In the genomic region with DNA sequence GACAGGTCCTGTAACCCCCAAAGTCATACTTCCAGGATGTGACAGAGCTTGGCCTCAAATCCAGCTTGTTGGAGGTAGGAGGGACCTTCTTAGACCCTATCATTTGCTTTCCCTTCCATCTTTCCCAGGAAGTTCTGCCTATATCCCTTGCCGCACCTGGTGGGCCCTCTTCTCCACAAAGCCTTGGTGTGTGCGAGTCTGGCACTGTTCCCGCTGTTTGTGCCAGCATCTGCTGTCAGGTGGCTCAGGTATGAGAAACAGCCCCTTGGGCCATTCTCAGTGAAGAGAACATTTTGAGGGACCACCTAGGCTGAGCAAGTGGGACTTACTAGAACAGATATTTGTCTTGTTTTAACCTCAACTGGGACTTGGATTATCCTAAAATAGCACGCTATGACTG, we compare ENCODE assay signal across 1 cellular context.
TF ChIP-seq lines count a peak whose summit lies in the region.

No MANE protein-coding gene starts in this region.

TF ChIP-seq in WTC11, 78 proteins besides CTCF, POLR2A, EP300 and RAD21 (continued from another document):
- no peak for TF ChIP-seq NR2C2 (CRISPR knock-in tag; IDR thresholded peaks at IDR 0.05)
- TF ChIP-seq CREM (CRISPR knock-in tag; IDR thresholded peaks at IDR 0.05): no peak
- TF ChIP-seq, protein P1, sequence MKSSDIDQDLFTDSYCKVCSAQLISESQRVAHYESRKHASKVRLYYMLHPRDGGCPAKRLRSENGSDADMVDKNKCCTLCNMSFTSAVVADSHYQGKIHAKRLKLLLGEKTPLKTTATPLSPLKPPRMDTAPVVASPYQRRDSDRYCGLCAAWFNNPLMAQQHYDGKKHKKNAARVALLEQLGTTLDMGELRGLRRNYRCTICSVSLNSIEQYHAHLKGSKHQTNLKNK (CRISPR knock-in tag; IDR thresholded peaks at IDR 0.05): no peak
- no peak for TF ChIP-seq PRRX2 (CRISPR knock-in tag; IDR thresholded peaks at IDR 0.05)
- TF ChIP-seq KAT7 (CRISPR knock-in tag; IDR thresholded peaks at IDR 0.05; ENCODE audit: borderline replicate concordance): no peak
- no peak for TF ChIP-seq NFE2L1 (CRISPR knock-in tag; IDR thresholded peaks at IDR 0.05)
- no peak for TF ChIP-seq ZNF396 (CRISPR knock-in tag; IDR thresholded peaks at IDR 0.05; ENCODE audit: borderline replicate concordance)
- no peak for TF ChIP-seq GRHL2 (CRISPR knock-in tag; IDR thresholded peaks at IDR 0.05; ENCODE audit: insufficient replicate concordance, severe bottlenecking)
- no peak for TF ChIP-seq GABPB1 (CRISPR knock-in tag; IDR thresholded peaks at IDR 0.05)
- TF ChIP-seq, protein P2, sequence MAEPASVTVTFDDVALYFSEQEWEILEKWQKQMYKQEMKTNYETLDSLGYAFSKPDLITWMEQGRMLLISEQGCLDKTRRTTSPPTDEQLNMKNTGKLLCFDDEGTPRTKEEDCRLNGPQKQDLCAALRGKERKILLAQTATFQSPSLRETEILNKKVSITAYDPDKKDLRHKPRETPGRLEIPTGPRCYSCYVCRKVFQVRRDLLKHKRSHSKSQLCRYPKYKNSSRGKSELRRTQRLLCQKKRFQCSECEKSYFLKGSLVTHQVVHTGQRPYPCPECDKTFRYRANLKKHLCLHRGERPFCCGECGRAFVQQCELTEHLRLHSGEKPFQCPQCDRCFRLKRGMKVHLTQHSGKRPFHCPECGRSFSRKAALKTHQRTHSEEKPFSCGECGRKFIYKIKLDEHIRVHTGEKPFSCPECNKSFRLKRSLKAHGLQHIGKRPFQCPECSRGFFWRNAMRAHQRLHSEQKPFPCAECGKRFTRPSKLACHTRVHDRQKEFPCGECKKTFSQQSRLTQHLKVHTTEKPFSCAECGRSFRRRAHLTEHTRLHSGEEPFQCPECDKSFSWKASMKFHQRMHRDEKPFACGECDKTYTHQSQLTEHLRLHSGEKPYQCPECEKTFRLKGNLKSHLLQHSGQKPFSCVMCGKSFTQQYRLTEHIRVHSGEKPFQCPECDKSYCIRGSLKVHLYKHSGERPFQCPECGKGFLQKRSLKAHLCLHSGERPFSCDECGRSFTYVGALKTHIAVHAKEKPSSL (CRISPR knock-in tag; conservative IDR thresholded peaks at IDR 0.05): no peak
- TF ChIP-seq CREB1 (CRISPR knock-in tag; IDR thresholded peaks at IDR 0.05): no peak
- TF ChIP-seq CBFB (CRISPR knock-in tag; IDR thresholded peaks at IDR 0.05; ENCODE audit: low read depth): no peak
- TF ChIP-seq FOXJ3 (CRISPR knock-in tag; IDR thresholded peaks at IDR 0.05; ENCODE audit: borderline replicate concordance): no peak
- TF ChIP-seq ZNF138 (CRISPR knock-in tag; conservative IDR thresholded peaks at IDR 0.05): no peak
- TF ChIP-seq, protein P3, sequence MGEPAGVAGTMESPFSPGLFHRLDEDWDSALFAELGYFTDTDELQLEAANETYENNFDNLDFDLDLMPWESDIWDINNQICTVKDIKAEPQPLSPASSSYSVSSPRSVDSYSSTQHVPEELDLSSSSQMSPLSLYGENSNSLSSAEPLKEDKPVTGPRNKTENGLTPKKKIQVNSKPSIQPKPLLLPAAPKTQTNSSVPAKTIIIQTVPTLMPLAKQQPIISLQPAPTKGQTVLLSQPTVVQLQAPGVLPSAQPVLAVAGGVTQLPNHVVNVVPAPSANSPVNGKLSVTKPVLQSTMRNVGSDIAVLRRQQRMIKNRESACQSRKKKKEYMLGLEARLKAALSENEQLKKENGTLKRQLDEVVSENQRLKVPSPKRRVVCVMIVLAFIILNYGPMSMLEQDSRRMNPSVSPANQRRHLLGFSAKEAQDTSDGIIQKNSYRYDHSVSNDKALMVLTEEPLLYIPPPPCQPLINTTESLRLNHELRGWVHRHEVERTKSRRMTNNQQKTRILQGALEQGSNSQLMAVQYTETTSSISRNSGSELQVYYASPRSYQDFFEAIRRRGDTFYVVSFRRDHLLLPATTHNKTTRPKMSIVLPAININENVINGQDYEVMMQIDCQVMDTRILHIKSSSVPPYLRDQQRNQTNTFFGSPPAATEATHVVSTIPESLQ (CRISPR knock-in tag; IDR thresholded peaks at IDR 0.05): no peak
- TF ChIP-seq, protein P4, sequence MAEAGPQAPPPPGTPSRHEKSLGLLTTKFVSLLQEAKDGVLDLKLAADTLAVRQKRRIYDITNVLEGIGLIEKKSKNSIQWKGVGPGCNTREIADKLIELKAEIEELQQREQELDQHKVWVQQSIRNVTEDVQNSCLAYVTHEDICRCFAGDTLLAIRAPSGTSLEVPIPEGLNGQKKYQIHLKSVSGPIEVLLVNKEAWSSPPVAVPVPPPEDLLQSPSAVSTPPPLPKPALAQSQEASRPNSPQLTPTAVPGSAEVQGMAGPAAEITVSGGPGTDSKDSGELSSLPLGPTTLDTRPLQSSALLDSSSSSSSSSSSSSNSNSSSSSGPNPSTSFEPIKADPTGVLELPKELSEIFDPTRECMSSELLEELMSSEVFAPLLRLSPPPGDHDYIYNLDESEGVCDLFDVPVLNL (CRISPR knock-in tag; IDR thresholded peaks at IDR 0.05; ENCODE audit: borderline replicate concordance, low read depth): no peak
- TF ChIP-seq NFYB (CRISPR knock-in tag; conservative IDR thresholded peaks at IDR 0.05; ENCODE audit: low read depth): no peak
- no peak for TF ChIP-seq NR1H2 (CRISPR knock-in tag; IDR thresholded peaks at IDR 0.05)
